Comparison of ENCODE assay signal across 36 cellular contexts in genomic region chr17:45963889-45964288, GRCh38. TPM values are rescaled to one million over a fixed set of nuclear protein-coding genes. Genes with fewer than 3 reads are reported as not detected.
"Had no signal": no experiment of that assay in that cellular context is flagged by ENCODE, and none has a peak within 500 bp of the region (broad histone marks: within the 10 kb centered on the region; RNA-seq: fewer than 3 reads in every experiment).

No MANE protein-coding gene starts in this region.

- H3K4me3 ChIP-seq: ascending aorta, mucosa of descending colon, right lobe of liver, thoracic aorta, uterus had no signal

- ATAC-seq: activated CD4-positive, CD25-positive, alpha-beta regulatory T cell treated with anti-CD3 and anti-CD28 coated beads, Interleukin-2, amount 50 U/mL, for 24 hours; esophagus mucosa; left cardiac atrium; left ventricle myocardium superior; mucosa of descending colon; natural killer cell treated with Interleukin-12 subunit alpha and Interleukin-12 subunit beta and Interleukin-15 and Interleukin-18, amount 100 ng/mL, for 72 hours; right lobe of liver; stimulated activated effector memory CD8-positive, alpha-beta T cell treated with anti-CD3 and anti-CD28 coated beads, Interleukin-12 subunit alpha, Interleukin-12 subunit beta, amount 100 ng/mL, for 72 hours had no signal

- H3K4me1 Mint-ChIP-seq: activated CD4-positive, alpha-beta T cell treated with anti-CD3 and anti-CD28 coated beads, Interleukin-2, amount 10 ng/mL, durations not matched to agents 24 days and 14 days; activated naive CD4-positive, alpha-beta T cell treated with anti-CD3 and anti-CD28 coated beads, Interleukin-2, amount 10 ng/mL, durations not matched to agents 7 days and 5 days; activated naive CD8-positive, alpha-beta T cell treated with anti-CD3 and anti-CD28 coated beads, Interleukin-2, amount 10 ng/mL, durations not matched to agents 7 days and 5 days; stimulated activated effector memory CD8-positive, alpha-beta T cell treated with anti-CD3 and anti-CD28 coated beads, Interleukin-12 subunit alpha, Interleukin-12 subunit beta, amount 100 ng/mL, for 72 hours had no signal

- H3K9me3 Mint-ChIP-seq: activated CD4-positive, alpha-beta memory T cell treated with anti-CD3 and anti-CD28 coated beads for 36 hours; activated CD4-positive, alpha-beta T cell treated with anti-CD3 and anti-CD28 coated beads, Interleukin-2, amount 10 ng/mL, durations not matched to agents 24 days and 14 days; activated naive CD4-positive, alpha-beta T cell treated with anti-CD3 and anti-CD28 coated beads, Interleukin-2, amount 10 ng/mL, durations not matched to agents 7 days and 5 days; activated naive CD8-positive, alpha-beta T cell treated with anti-CD3 and anti-CD28 coated beads, Interleukin-2, amount 10 ng/mL, durations not matched to agents 7 days and 5 days; activated T-helper 1 cell treated with anti-CD3 and anti-CD28 coated beads, Interleukin-12 subunit alpha, Interleukin-12 subunit beta, Interleukin-2, Interleukin-4 antibody, amounts not matched to agents 30 ng/mL and 10 ng/mL and 1 ng/mL, durations not matched to agents 14 hours and 24 hours and 36 hours; endodermal cell; natural killer cell treated with Interleukin-12 subunit alpha and Interleukin-12 subunit beta and Interleukin-15 and Interleukin-18, amount 100 ng/mL, for 72 hours; stimulated activated effector memory CD8-positive, alpha-beta T cell treated with anti-CD3 and anti-CD28 coated beads, Interleukin-12 subunit alpha, Interleukin-12 subunit beta, amount 100 ng/mL, for 72 hours; stimulated activated naive CD8-positive, alpha-beta T cell treated with anti-CD3 and anti-CD28 coated beads, Interleukin-15, Interleukin-2, amounts not matched to agents 100 ng/mL and 50 ng/mL, for 24 hours had no signal

- H3K4me1 ChIP-seq: ascending aorta, right lobe of liver, uterus had no signal

- H3K4me3 Mint-ChIP-seq: activated CD4-positive, alpha-beta memory T cell treated with anti-CD3 and anti-CD28 coated beads for 36 hours; activated CD4-positive, alpha-beta T cell treated with anti-CD3 and anti-CD28 coated beads, Interleukin-2, amount 10 ng/mL, durations not matched to agents 24 days and 14 days; activated naive CD4-positive, alpha-beta T cell treated with anti-CD3 and anti-CD28 coated beads, Interleukin-2, amount 10 ng/mL, durations not matched to agents 7 days and 5 days; activated naive CD8-positive, alpha-beta T cell treated with anti-CD3 and anti-CD28 coated beads, Interleukin-2, amount 10 ng/mL, durations not matched to agents 7 days and 5 days; activated T-helper 1 cell treated with anti-CD3 and anti-CD28 coated beads, Interleukin-12 subunit alpha, Interleukin-12 subunit beta, Interleukin-2, Interleukin-4 antibody, amounts not matched to agents 30 ng/mL and 10 ng/mL and 1 ng/mL, durations not matched to agents 14 hours and 24 hours and 36 hours; endodermal cell; natural killer cell treated with Interleukin-12 subunit alpha and Interleukin-12 subunit beta and Interleukin-15 and Interleukin-18, amount 100 ng/mL, for 72 hours; stimulated activated effector memory CD8-positive, alpha-beta T cell treated with anti-CD3 and anti-CD28 coated beads, Interleukin-12 subunit alpha, Interleukin-12 subunit beta, amount 100 ng/mL, for 72 hours; stimulated activated naive CD8-positive, alpha-beta T cell treated with anti-CD3 and anti-CD28 coated beads, Interleukin-15, Interleukin-2, amounts not matched to agents 100 ng/mL and 50 ng/mL, for 24 hours had no signal

- DNase-seq: activated CD4-positive, alpha-beta memory T cell treated with anti-CD3 and anti-CD28 coated beads for 36 hours; activated CD4-positive, alpha-beta T cell treated with anti-CD3 and anti-CD28 coated beads, Interleukin-2, amount 10 ng/mL, durations not matched to agents 24 days and 14 days; activated CD8-positive, alpha-beta memory T cell treated with anti-CD3 and anti-CD28 coated beads, Interleukin-2, amount 50 U/mL, for 4 hours; activated effector memory CD4-positive, alpha-beta T cell treated with anti-CD3 and anti-CD28 coated beads, Interleukin-2, amount 50 U/mL, for 16 hours; activated naive CD4-positive, alpha-beta T cell treated with anti-CD3 and anti-CD28 coated beads, Interleukin-2, amount 10 ng/mL, durations not matched to agents 7 days and 5 days; activated naive CD8-positive, alpha-beta T cell treated with anti-CD3 and anti-CD28 coated beads, Interleukin-2, amount 10 ng/mL, durations not matched to agents 7 days and 5 days; activated T-cell treated with anti-CD3 and anti-CD28 coated beads, Interleukin-2, amount 50 U/mL, for 1 hour; brain microvascular endothelial cell; endodermal cell; foreskin fibroblast; hippocampal formation; left cardiac atrium; left ventricle myocardium superior; mucosa of descending colon; right lobe of liver; stimulated activated CD4-positive, alpha-beta T cell treated with anti-CD3 and anti-CD28 coated beads, Interleukin-4, amount 100 ng/mL, for 24 hours; trophoblast cell; uterus had no signal

- H3K9me3 ChIP-seq: ascending aorta, mucosa of descending colon, right lobe of liver, thoracic aorta, uterus had no signal

- H3K27ac Mint-ChIP-seq: activated CD4-positive, alpha-beta memory T cell treated with anti-CD3 and anti-CD28 coated beads for 36 hours; activated CD4-positive, alpha-beta T cell treated with anti-CD3 and anti-CD28 coated beads, Interleukin-2, amount 10 ng/mL, durations not matched to agents 24 days and 14 days; activated naive CD4-positive, alpha-beta T cell treated with anti-CD3 and anti-CD28 coated beads, Interleukin-2, amount 10 ng/mL, durations not matched to agents 7 days and 5 days; activated naive CD8-positive, alpha-beta T cell treated with anti-CD3 and anti-CD28 coated beads, Interleukin-2, amount 10 ng/mL, durations not matched to agents 7 days and 5 days; activated T-helper 1 cell treated with anti-CD3 and anti-CD28 coated beads, Interleukin-12 subunit alpha, Interleukin-12 subunit beta, Interleukin-2, Interleukin-4 antibody, amounts not matched to agents 30 ng/mL and 10 ng/mL and 1 ng/mL, durations not matched to agents 14 hours and 24 hours and 36 hours; endodermal cell; natural killer cell treated with Interleukin-12 subunit alpha and Interleukin-12 subunit beta and Interleukin-15 and Interleukin-18, amount 100 ng/mL, for 72 hours; stimulated activated effector memory CD8-positive, alpha-beta T cell treated with anti-CD3 and anti-CD28 coated beads, Interleukin-12 subunit alpha, Interleukin-12 subunit beta, amount 100 ng/mL, for 72 hours; stimulated activated naive CD8-positive, alpha-beta T cell treated with anti-CD3 and anti-CD28 coated beads, Interleukin-15, Interleukin-2, amounts not matched to agents 100 ng/mL and 50 ng/mL, for 24 hours had no signal

- H3K27ac ChIP-seq: ascending aorta, brain microvascular endothelial cell, right lobe of liver, thoracic aorta, uterus, VCaP had no signal

- H3K36me3 Mint-ChIP-seq: activated CD4-positive, alpha-beta memory T cell treated with anti-CD3 and anti-CD28 coated beads for 36 hours; activated naive CD4-positive, alpha-beta T cell treated with anti-CD3 and anti-CD28 coated beads, Interleukin-2, amount 10 ng/mL, durations not matched to agents 7 days and 5 days; activated naive CD8-positive, alpha-beta T cell treated with anti-CD3 and anti-CD28 coated beads, Interleukin-2, amount 10 ng/mL, durations not matched to agents 7 days and 5 days; natural killer cell treated with Interleukin-12 subunit alpha and Interleukin-12 subunit beta and Interleukin-15 and Interleukin-18, amount 100 ng/mL, for 72 hours; stimulated activated effector memory CD8-positive, alpha-beta T cell treated with anti-CD3 and anti-CD28 coated beads, Interleukin-12 subunit alpha, Interleukin-12 subunit beta, amount 100 ng/mL, for 72 hours had no signal

- H3K27me3 ChIP-seq: ascending aorta, right lobe of liver, uterus had no signal

- H3K36me3 ChIP-seq: ascending aorta, brain microvascular endothelial cell, right lobe of liver, thoracic aorta, uterus had no signal

RNA-seq across cellular contexts. Expression of gene STH, which starts 35.2 kb away (rescaled TPM):
- total RNA-seq: activated CD4-positive, alpha-beta memory T cell treated with anti-CD3 and anti-CD28 coated beads for 36 hours; activated CD4-positive, alpha-beta T cell treated with anti-CD3 and anti-CD28 coated beads, Interleukin-2, amount 10 ng/mL, durations not matched to agents 24 days and 14 days; activated CD8-positive, alpha-beta memory T cell treated with anti-CD3 and anti-CD28 coated beads for 36 hours; activated naive CD8-positive, alpha-beta T cell treated with anti-CD3 and anti-CD28 coated beads, Interleukin-2, amount 10 ng/mL, durations not matched to agents 7 days and 5 days; activated T-helper 1 cell treated with anti-CD3 and anti-CD28 coated beads, Interleukin-12 subunit alpha, Interleukin-12 subunit beta, Interleukin-2, Interleukin-4 antibody, amounts not matched to agents 30 ng/mL and 10 ng/mL and 1 ng/mL, durations not matched to agents 14 hours and 24 hours and 36 hours; ascending aorta; cardiac septum; endodermal cell; esophagus mucosa; left cardiac atrium; left ventricle myocardium superior; lung microvascular endothelial cell; mesenteric fat pad; mucosa of descending colon; myocyte; natural killer cell treated with Interleukin-12 subunit alpha and Interleukin-12 subunit beta and Interleukin-15 and Interleukin-18, amount 100 ng/mL, for 72 hours; osteoblast; right lobe of liver; skeletal muscle tissue; subcutaneous adipose tissue; thoracic aorta; uterus had no signal
- polyA plus RNA-seq: keratinocyte had no signal
